ENCODE assay signal across 10 cellular contexts in the genomic region with DNA sequence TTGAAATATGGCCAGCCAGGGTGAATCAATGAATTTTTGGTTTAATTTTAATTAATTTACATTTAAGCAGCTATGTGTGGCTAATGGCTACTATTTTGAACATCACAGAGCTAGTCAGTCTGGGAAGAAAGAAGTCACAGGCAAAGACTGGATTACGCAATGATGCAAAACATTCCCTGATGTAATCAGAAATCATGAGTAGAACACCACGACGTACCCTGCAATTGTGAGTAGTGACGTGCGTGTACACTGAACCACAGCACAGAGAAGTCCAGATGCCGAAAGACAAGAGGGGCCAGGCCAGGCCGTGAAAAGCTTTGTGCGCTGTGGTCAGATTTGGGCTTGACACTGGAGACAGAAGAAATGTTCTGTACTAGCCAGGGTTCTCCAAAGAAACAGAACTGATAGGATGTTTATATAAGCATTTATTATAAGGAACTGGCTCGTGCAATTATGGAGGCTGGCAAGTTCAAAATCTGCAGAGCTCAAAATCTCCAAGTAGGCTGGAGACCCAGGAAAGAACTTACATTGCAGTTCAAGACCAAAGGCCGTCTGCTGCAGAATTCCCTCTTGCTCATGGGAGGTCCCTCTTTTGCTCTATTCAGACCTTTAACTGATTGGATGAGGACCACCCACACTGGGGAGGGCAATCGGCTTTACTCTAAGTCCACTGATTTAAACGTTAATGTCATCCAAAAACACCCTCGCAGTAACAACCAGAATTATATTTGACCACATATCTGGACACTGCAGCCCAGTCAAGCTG. TPM values are rescaled to one million over a fixed set of nuclear protein-coding genes. Genes with fewer than 3 reads are reported as not detected.
DNase-seq lines count a peak whose midpoint lies in the region; ATAC-seq and TF ChIP-seq lines count a peak whose summit lies in the region.
"Had no signal": no experiment of that assay in that cellular context is flagged by ENCODE, and none has a peak within 500 bp of the region (broad histone marks: within the 10 kb centered on the region; RNA-seq: fewer than 3 reads in every experiment).

No MANE protein-coding gene starts in this region.

- POLR2A ChIA-PET in SK-N-SH (lab: Yijun Ruan, JAX) = no interaction called here

- peak; percentile 78 to 88 for ATAC-seq in lower lobe of right lung
- ATAC-seq in thoracic aorta (ENCODE audit: insufficient number of reproducible peaks, low FRiP score, low read depth) = peak; percentile 87
- ATAC-seq in HG02642 (IDR thresholded peaks at IDR 0.05; ENCODE audit: poor library complexity, unreplicated experiment) = no peak
- ATAC-seq: WTC11 had no signal

- H3K27ac ChIP-seq in lower lobe of right lung = peak overlapping the region; percentile 54
- peak overlapping the region; percentile 44 to 63 for H3K27ac ChIP-seq in thoracic aorta
- H3K27ac ChIP-seq in SK-N-SH (ENCODE audit: low read depth in 2 of 2, low read length in 1 of 2) = no peak overlapping the region

- H4K20me1 ChIP-seq in SK-N-SH (ENCODE audit: insufficient read depth) = no peaks in the 10 kb centered on the region

- peaks cover 8% of the 10 kb centered on the region for H3K36me3 ChIP-seq in lower lobe of right lung
- H3K36me3 ChIP-seq in thoracic aorta = no peaks in the 10 kb centered on the region
- no peaks in the 10 kb centered on the region for H3K36me3 ChIP-seq in SK-N-SH (replicated peaks in 1 of 2; ENCODE audit: control insufficient read depth in 1 of 2, insufficient read depth in 2 of 2, low read length in 1 of 2)

- no peak overlapping the region for H3K4me3 Mint-ChIP-seq in activated CD4-positive, alpha-beta T cell treated with anti-CD3 and anti-CD28 coated beads, Interleukin-2, amount 10 ng/mL, durations not matched to agents 24 days and 14 days
- H3K4me3 Mint-ChIP-seq: WTC11 had no signal

- H3K4me1 Mint-ChIP-seq in activated CD4-positive, alpha-beta T cell treated with anti-CD3 and anti-CD28 coated beads, Interleukin-2, amount 10 ng/mL, durations not matched to agents 24 days and 14 days = peaks cover 45% of the 10 kb centered on the region

- intact Hi-C loops in lower lobe of right lung (cut with DNase I) = no loop called here
- intact Hi-C loops in activated CD4-positive, alpha-beta T cell treated with anti-CD3 and anti-CD28 coated beads, Interleukin-2, amount 10 ng/mL, durations not matched to agents 24 days and 14 days (cut with micrococcal nuclease) = no loop called here

- peaks cover 21% of the 10 kb centered on the region for H3K36me3 Mint-ChIP-seq in activated CD4-positive, alpha-beta T cell treated with anti-CD3 and anti-CD28 coated beads, Interleukin-2, amount 10 ng/mL, durations not matched to agents 24 days and 14 days (ENCODE audit: low read depth)
- H3K36me3 Mint-ChIP-seq: WTC11 had no signal

- H3K27me3 ChIP-seq in lower lobe of right lung (ENCODE audit: low read depth) = no peaks in the 10 kb centered on the region
- no peaks in the 10 kb centered on the region for H3K27me3 ChIP-seq in thoracic aorta (replicated peaks; ENCODE audit: insufficient read depth)
- H3K27me3 ChIP-seq in SK-N-SH (ENCODE audit: insufficient read depth) = no peaks in the 10 kb centered on the region

- H3K9me3 Mint-ChIP-seq in activated CD4-positive, alpha-beta T cell treated with anti-CD3 and anti-CD28 coated beads, Interleukin-2, amount 10 ng/mL, durations not matched to agents 24 days and 14 days = no peaks in the 10 kb centered on the region

- TF ChIP-seq CTCF in cardiac fibroblast (IDR thresholded peaks at IDR 0.05; ENCODE audit: low read depth, low read length) = no peak
- TF ChIP-seq CTCF in lower lobe of right lung (IDR thresholded peaks at IDR 0.05) = no peak
- no peak for TF ChIP-seq CTCF in thoracic aorta (IDR thresholded peaks at IDR 0.05)
- no peak for TF ChIP-seq CTCF in SK-N-SH (IDR thresholded peaks at IDR 0.05)

- H3K9me3 ChIP-seq in lower lobe of right lung = no peaks in the 10 kb centered on the region
- H3K9me3 ChIP-seq in thoracic aorta = no peaks in the 10 kb centered on the region
- no peaks in the 10 kb centered on the region for H3K9me3 ChIP-seq in SK-N-SH

- WGBS in SK-N-SH (ENCODE audit: low lambda C conversion rate) = 92% methylated on average over 13 of the region's 13 CpGs

- DNase-seq in HuH-7 (ENCODE audit: low spot score) (peak; percentile 45), cardiac fibroblast (ENCODE audit: low read depth in 2 of 2) (peak; percentile 95), lower lobe of right lung (peak; percentile 73), thoracic aorta (ENCODE audit: low spot score) (peak; percentile 35), SK-N-SH (no peak), COLO668 (lab: John Stamatoyannopoulos, UW; ENCODE audit: unreplicated experiment) (no peak)
- no peak for DNase-seq in activated CD4-positive, alpha-beta T cell treated with anti-CD3 and anti-CD28 coated beads, Interleukin-2, amount 10 ng/mL, durations not matched to agents 24 days and 14 days
- DNase-seq: NCI-H446 had no signal

- no peak overlapping the region for H3K27ac Mint-ChIP-seq in activated CD4-positive, alpha-beta T cell treated with anti-CD3 and anti-CD28 coated beads, Interleukin-2, amount 10 ng/mL, durations not matched to agents 24 days and 14 days
- H3K27ac Mint-ChIP-seq: WTC11 had no signal

- H3K4me2 ChIP-seq in SK-N-SH = no peak overlapping the region

- H3K79me2 ChIP-seq in SK-N-SH (ENCODE audit: insufficient read depth) = no peaks in the 10 kb centered on the region; the same call in 1 of the 2 replicates

- H3F3A ChIP-seq in SK-N-SH (replicated peaks; ENCODE audit: insufficient read depth) = no peaks in the 10 kb centered on the region

- H2AFZ ChIP-seq in SK-N-SH (ENCODE audit: low read depth) = no peak overlapping the region

- no peaks in the 10 kb centered on the region for H3K9me2 ChIP-seq in SK-N-SH

- H3K4me3 ChIP-seq in cardiac fibroblast (replicated peaks in 1 of 2; ENCODE audit: low read depth in 2 of 2, low read length in 2 of 2) (no peak overlapping the region), lower lobe of right lung (no peak overlapping the region), thoracic aorta (peak overlapping the region; percentile 2), SK-N-SH (ENCODE audit: low read depth in 2 of 2, low read length in 1 of 2) (no peak overlapping the region)

- no peak for TF ChIP-seq EP300 in SK-N-SH (IDR thresholded peaks at IDR 0.05; ENCODE audit: borderline replicate concordance in 1 of 2, low read depth in 1 of 2, low read length in 1 of 2)

- no peaks in the 10 kb centered on the region for H3K27me3 Mint-ChIP-seq in activated CD4-positive, alpha-beta T cell treated with anti-CD3 and anti-CD28 coated beads, Interleukin-2, amount 10 ng/mL, durations not matched to agents 24 days and 14 days

- no peak for TF ChIP-seq RAD21 in SK-N-SH (IDR thresholded peaks at IDR 0.05; ENCODE audit: low read length)

- no peak overlapping the region for H3K9ac ChIP-seq in SK-N-SH

- H3K4me1 ChIP-seq in lower lobe of right lung (peaks cover 75% of the 10 kb centered on the region), thoracic aorta (ENCODE audit: control insufficient read depth in 1 of 2, low read depth in 2 of 2) (peaks cover 32 to 60% of the 10 kb centered on the region in 2 donors), SK-N-SH (ENCODE audit: control insufficient read depth in 1 of 2, insufficient read depth in 2 of 2, low read depth in 1 of 2, low read length in 1 of 2) (peaks cover 0 to 9% of the 10 kb centered on the region in 2 experiments; a peak in 2 of 4 replicates)

- CTCF ChIA-PET in SK-N-SH (lab: Yijun Ruan, JAX) = interaction anchor here (1.2 to 7.4 kb wide), 5 partner anchors 11 to 891 kb away, joined by 3 to 36 read pairs (median 8); a partner anchor contains a TSS

TF ChIP-seq in SK-N-SH, 30 proteins besides CTCF, POLR2A, EP300 and RAD21 (continues in another document):
- TF ChIP-seq FOXJ3 (CRISPR knock-in tag; IDR thresholded peaks at IDR 0.05) = no peak
- TF ChIP-seq, protein P1, sequence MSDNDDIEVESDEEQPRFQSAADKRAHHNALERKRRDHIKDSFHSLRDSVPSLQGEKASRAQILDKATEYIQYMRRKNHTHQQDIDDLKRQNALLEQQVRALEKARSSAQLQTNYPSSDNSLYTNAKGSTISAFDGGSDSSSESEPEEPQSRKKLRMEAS (IDR thresholded peaks at IDR 0.05; ENCODE audit: low read depth) = no peak
- no peak for TF ChIP-seq SMC3 (IDR thresholded peaks at IDR 0.05; ENCODE audit: low read depth, low read length)
- no peak for TF ChIP-seq GABPA (IDR thresholded peaks at IDR 0.05; ENCODE audit: low read depth)
- no peak for TF ChIP-seq EZH2phosphoT487 (IDR thresholded peaks at IDR 0.05; ENCODE audit: borderline replicate concordance, low read depth)
- TF ChIP-seq MEF2A (IDR thresholded peaks at IDR 0.05; ENCODE audit: borderline replicate concordance, low read depth) = no peak
- TF ChIP-seq, protein P2, sequence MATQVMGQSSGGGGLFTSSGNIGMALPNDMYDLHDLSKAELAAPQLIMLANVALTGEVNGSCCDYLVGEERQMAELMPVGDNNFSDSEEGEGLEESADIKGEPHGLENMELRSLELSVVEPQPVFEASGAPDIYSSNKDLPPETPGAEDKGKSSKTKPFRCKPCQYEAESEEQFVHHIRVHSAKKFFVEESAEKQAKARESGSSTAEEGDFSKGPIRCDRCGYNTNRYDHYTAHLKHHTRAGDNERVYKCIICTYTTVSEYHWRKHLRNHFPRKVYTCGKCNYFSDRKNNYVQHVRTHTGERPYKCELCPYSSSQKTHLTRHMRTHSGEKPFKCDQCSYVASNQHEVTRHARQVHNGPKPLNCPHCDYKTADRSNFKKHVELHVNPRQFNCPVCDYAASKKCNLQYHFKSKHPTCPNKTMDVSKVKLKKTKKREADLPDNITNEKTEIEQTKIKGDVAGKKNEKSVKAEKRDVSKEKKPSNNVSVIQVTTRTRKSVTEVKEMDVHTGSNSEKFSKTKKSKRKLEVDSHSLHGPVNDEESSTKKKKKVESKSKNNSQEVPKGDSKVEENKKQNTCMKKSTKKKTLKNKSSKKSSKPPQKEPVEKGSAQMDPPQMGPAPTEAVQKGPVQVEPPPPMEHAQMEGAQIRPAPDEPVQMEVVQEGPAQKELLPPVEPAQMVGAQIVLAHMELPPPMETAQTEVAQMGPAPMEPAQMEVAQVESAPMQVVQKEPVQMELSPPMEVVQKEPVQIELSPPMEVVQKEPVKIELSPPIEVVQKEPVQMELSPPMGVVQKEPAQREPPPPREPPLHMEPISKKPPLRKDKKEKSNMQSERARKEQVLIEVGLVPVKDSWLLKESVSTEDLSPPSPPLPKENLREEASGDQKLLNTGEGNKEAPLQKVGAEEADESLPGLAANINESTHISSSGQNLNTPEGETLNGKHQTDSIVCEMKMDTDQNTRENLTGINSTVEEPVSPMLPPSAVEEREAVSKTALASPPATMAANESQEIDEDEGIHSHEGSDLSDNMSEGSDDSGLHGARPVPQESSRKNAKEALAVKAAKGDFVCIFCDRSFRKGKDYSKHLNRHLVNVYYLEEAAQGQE (IDR thresholded peaks at IDR 0.05; ENCODE audit: low read depth, low read length) = no peak
- no peak for TF ChIP-seq NFIC (IDR thresholded peaks at IDR 0.05; ENCODE audit: borderline replicate concordance)

RNA-seq across cellular contexts. Expression of a gene that starts 44.6 kb away (rescaled TPM):
- 106 TPM for total RNA-seq in lower lobe of right lung
- 10 to 100 TPM; 47.2 to 82.4 TPM for total RNA-seq in thoracic aorta
- polyA plus RNA-seq in SK-N-SH (2012; rRNA removed) = 29.5 and 32.3 TPM in 2 replicates
- polyA plus RNA-seq in SK-N-SH (2012; cell fraction: cytosol; rRNA removed) = 27.5 and 29.2 TPM in 2 replicates
- 33.0 and 35.2 TPM in 2 replicates for polyA plus RNA-seq in SK-N-SH (2012; cell fraction: nucleus; rRNA removed)
- total RNA-seq in activated CD4-positive, alpha-beta T cell treated with anti-CD3 and anti-CD28 coated beads, Interleukin-2, amount 10 ng/mL, durations not matched to agents 24 days and 14 days = 19.5 and 19.8 TPM in 2 replicates

Comparison
In these comparisons a context has a peak if more than half of its experiments do, and no peak if none do; other contexts are left out.
1. DNase-seq: peak in HuH-7 (single experiment), cardiac fibroblast (2 of 2), lower lobe of right lung (single experiment) and thoracic aorta (single experiment); none in SK-N-SH (single experiment), activated CD4-positive, alpha-beta T cell treated with anti-CD3 and anti-CD28 coated beads, Interleukin-2, amount 10 ng/mL, durations not matched to agents 24 days and 14 days (single experiment) and COLO668 (single experiment).
2. H3K27ac ChIP-seq: peak in lower lobe of right lung (single experiment) and thoracic aorta (2 of 2); none in SK-N-SH (0 of 2).